ENCODE assay signal across 1 cellular context in the genomic region with DNA sequence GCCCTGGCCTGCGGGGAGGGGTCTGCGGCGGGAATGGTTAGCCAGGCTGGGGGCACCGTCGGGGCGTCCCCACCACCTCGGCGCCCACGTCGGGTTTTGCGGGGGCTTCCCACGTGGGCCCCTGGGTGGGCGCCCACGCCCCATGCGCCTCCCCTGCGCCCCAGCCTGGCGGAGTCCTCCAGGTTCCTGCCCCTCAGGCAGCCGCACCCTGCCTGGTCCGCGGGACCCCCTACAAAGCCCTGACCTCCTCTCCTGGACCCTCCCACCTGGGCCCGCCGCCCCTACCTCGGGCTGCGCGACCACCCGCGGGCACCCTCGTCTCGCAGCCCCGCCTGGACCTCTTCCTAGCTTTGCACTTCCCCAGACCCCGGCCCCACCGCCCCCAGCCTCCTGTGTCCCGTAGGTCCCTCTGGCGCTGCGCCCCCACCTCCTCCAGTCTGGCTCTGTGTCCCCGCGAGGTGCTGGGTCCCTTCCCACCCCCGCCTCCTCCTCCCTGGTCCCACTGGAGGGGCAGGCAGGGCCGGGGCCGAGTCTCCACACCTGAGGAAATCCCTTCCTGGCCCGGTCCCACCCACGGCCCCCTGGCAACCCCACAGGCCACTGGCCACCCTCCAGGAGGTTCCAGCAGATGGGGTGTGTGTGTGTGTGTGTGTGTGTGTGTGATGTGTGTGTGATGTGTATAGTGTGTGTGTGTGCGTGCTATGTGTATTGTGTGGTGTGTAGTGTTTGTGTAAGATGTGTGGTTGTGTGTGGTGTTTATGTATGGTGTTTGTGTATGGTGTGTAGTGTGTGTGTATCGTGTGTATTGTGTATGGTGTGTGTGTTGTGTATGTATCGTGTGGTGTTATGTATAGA.
TF ChIP-seq lines count a peak whose summit lies in the region.

No MANE protein-coding gene starts in this region.

TF ChIP-seq in HCT116, 20 proteins besides CTCF, POLR2A, EP300 and RAD21 (continued from another document):
- TF ChIP-seq, protein P1, sequence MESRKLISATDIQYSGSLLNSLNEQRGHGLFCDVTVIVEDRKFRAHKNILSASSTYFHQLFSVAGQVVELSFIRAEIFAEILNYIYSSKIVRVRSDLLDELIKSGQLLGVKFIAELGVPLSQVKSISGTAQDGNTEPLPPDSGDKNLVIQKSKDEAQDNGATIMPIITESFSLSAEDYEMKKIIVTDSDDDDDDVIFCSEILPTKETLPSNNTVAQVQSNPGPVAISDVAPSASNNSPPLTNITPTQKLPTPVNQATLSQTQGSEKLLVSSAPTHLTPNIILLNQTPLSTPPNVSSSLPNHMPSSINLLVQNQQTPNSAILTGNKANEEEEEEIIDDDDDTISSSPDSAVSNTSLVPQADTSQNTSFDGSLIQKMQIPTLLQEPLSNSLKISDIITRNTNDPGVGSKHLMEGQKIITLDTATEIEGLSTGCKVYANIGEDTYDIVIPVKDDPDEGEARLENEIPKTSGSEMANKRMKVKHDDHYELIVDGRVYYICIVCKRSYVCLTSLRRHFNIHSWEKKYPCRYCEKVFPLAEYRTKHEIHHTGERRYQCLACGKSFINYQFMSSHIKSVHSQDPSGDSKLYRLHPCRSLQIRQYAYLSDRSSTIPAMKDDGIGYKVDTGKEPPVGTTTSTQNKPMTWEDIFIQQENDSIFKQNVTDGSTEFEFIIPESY (IDR thresholded peaks at IDR 0.05; ENCODE audit: extremely low read depth, insufficient replicate concordance, low read length): no peak
- TF ChIP-seq, protein P2, sequence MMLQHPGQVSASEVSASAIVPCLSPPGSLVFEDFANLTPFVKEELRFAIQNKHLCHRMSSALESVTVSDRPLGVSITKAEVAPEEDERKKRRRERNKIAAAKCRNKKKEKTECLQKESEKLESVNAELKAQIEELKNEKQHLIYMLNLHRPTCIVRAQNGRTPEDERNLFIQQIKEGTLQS (IDR thresholded peaks at IDR 0.05): no peak
TF ChIP-seq in HCT116: peak in this region for 0.
